Comparison of ENCODE assay signal across 8 cellular contexts in genomic region chr16:84504420-84505248, GRCh38. TPM values are rescaled to one million over a fixed set of nuclear protein-coding genes. Genes with fewer than 3 reads are reported as not detected.
DNase-seq lines count a peak whose midpoint lies in the region; ATAC-seq, FAIRE-seq and TF ChIP-seq lines count a peak whose summit lies in the region.

Gene MEAK7 (minus strand): TSS chr16:84504659. CDS start chr16:84498086, 6,573 bp downstream.

- POLR2A ChIA-PET in H1 (lab: Charles Lee; ENCODE audit: partially characterized antibody) = interaction anchor here (0.6 to 1.0 kb wide), 3 partner anchors 10 to 221 kb away, joined by 3 to 4 read pairs (median 4); no protein-coding TSS in a partner anchor

- peak within 1 kb of the TSS; percentile 44; the same call in 1 of the 2 replicates for H3K27ac ChIP-seq in H1 (ENCODE audit: low read depth, low read length)
- H3K27ac ChIP-seq in mesenchymal stem cell (ENCODE audit: low read length, poor library complexity, severe bottlenecking) = peak within 1 kb of the TSS; percentile 52

- no peaks in the 10 kb centered on the region for H3K79me1 ChIP-seq in H1 (ENCODE audit: low read depth, low read length)
- H3K79me1 ChIP-seq in mesenchymal stem cell (replicated peaks; ENCODE audit: low read length, poor library complexity, severe bottlenecking) = peaks cover 22% of the 10 kb centered on the region

- H4K8ac ChIP-seq in H1 (ENCODE audit: extremely low read depth, insufficient read depth, low read length) (peak within 1 kb of the TSS; percentile 81), mesenchymal stem cell (ENCODE audit: low read length) (peak within 1 kb of the TSS; percentile 90)

- H3K9ac ChIP-seq in H1 (replicated peaks in 1 of 4; ENCODE audit: extremely low read depth in 1 of 4, low read depth in 3 of 4, low read length in 3 of 4) (peak within 1 kb of the TSS in 2 of 4 experiments; percentile 24 to 36; a peak in 3 of 7 replicates), mesenchymal stem cell (ENCODE audit: low read length) (peak within 1 kb of the TSS; percentile 90)

- FAIRE-seq in H1 (lab: Jason Lieb, UNC) = no peak

- H3K79me2 ChIP-seq in H1 (ENCODE audit: control insufficient read depth in 1 of 2, insufficient read depth in 2 of 2, low read length in 2 of 2) = peaks cover 0 to 4% of the 10 kb centered on the region in 2 experiments; a peak in 1 of 4 replicates

- H3K9me3 ChIP-seq in BE2C = no peaks in the 10 kb centered on the region
- H3K9me3 ChIP-seq in H1 (ENCODE audit: insufficient read depth in 2 of 2, low read depth in 1 of 2, low read length in 1 of 2) = no peaks in the 10 kb centered on the region
- no peaks in the 10 kb centered on the region for H3K9me3 ChIP-seq in mesenchymal stem cell (ENCODE audit: control insufficient read depth, low read length)

- H3K27me3 ChIP-seq in BE2C (no peaks in the 10 kb centered on the region), H1 (replicated peaks in 1 of 4; ENCODE audit: control insufficient read depth in 3 of 4, extremely low read depth in 1 of 4, insufficient read depth in 3 of 4, low read length in 3 of 4) (no peaks in the 10 kb centered on the region), mesenchymal stem cell (ENCODE audit: control insufficient read depth in 1 of 2, insufficient read depth in 1 of 2, low read length in 2 of 2) (no peaks in the 10 kb centered on the region)

- TF ChIP-seq POLR2A in H1 (IDR thresholded peaks at IDR 0.05; ENCODE audit: control extremely low read depth in 1 of 2, low read depth in 2 of 2, low read length in 2 of 2) = peak in 1 of 2 experiments; percentile 73; a peak in 2 of 3 replicates

- 0 out of 3 replicates have a peak, but pooled peaks of 1 of the 2 experiments have one; percentile 21 for TF ChIP-seq EP300 in H1 (IDR thresholded peaks at IDR 0.05; ENCODE audit: borderline replicate concordance in 1 of 2, low read depth in 2 of 2, low read length in 2 of 2)

- DNase-seq in BE2C (peak; percentile 99), NOMO-1 treated with DMSO at 0.1 percent for 48 hours (lab: John Stamatoyannopoulos, UW; ENCODE audit: unreplicated experiment) (peak; percentile 95), H1 (ENCODE audit: low read depth in 1 of 2, low spot score in 2 of 2) (peak; percentile 93 to 100), mesenchymal stem cell (peak; percentile 99)
- peak; percentile 93 to 95 (median 95) for DNase-seq in activated CD8-positive, alpha-beta memory T cell treated with anti-CD3 and anti-CD28 coated beads for 48 hours (ENCODE audit: low read depth in 2 of 3, low spot score in 2 of 3)
- DNase-seq in stimulated activated CD8-positive, alpha-beta memory T cell treated with anti-CD3 and anti-CD28 coated beads, Interleukin-12 subunit alpha, Interleukin-12 subunit beta, amount 100 ng/mL, for 4 hours (ENCODE audit: low read depth) = peak; percentile 93

- H2BK120ac ChIP-seq in H1 (replicated peaks; ENCODE audit: low read depth, low read length) = no peak within 1 kb of the TSS
- H2BK120ac ChIP-seq in mesenchymal stem cell (ENCODE audit: low read depth, low read length) = peak within 1 kb of the TSS; percentile 69

- H3K4me1 ChIP-seq in BE2C (no peaks in the 10 kb centered on the region; the same call in 1 of the 2 replicates), H1 (replicated peaks in 1 of 4; ENCODE audit: control insufficient read depth in 3 of 4, insufficient read depth in 4 of 4, low read length in 3 of 4) (peaks cover 0 to 18% (median 13%) of the 10 kb centered on the region in 4 experiments; a peak in 5 of 7 replicates), mesenchymal stem cell (ENCODE audit: control insufficient read depth, insufficient read depth, low read depth, low read length) (peaks cover 36% of the 10 kb centered on the region)

- H2AFZ ChIP-seq in H1 (ENCODE audit: low read length) (peak within 1 kb of the TSS; percentile 67; the same call in 1 of the 2 replicates), mesenchymal stem cell (ENCODE audit: low read depth, low read length) (peak within 1 kb of the TSS; percentile 55)

- H2AK5ac ChIP-seq in H1 (ENCODE audit: low read depth, low read length) = 0 out of 2 replicates have a peak within 1 kb of the TSS, but pooled peaks have one; percentile 86
- peak within 1 kb of the TSS; percentile 14 for H2AK5ac ChIP-seq in mesenchymal stem cell (ENCODE audit: low read length, severe bottlenecking)

- H3K23ac ChIP-seq in H1 (ENCODE audit: insufficient read length) (no peak within 1 kb of the TSS), mesenchymal stem cell (ENCODE audit: low read length in 2 of 2) (peak within 1 kb of the TSS in 1 of 2 experiments; percentile 45)

- WGBS in H1 (ENCODE audit: extremely low coverage in 1 of 2, insufficient coverage in 1 of 2, insufficient read length in 1 of 2, insufficient replicate concordance in 2 of 2, low coverage in 1 of 2, low lambda C conversion rate in 2 of 2, missing lambda C conversion rate in 1 of 2), 2 experiments = 9% methylated on average over 41 of the region's 45 CpGs; no CpG with 5 or more reads in 1 of the 2 experiments
- 8% methylated on average over 42 of the region's 45 CpGs for WGBS in mesenchymal stem cell

- no peak for TF ChIP-seq RAD21 in H1 (IDR thresholded peaks at IDR 0.05 in 1 of 2, conservative IDR thresholded peaks at IDR 0.05 in 1 of 2; ENCODE audit: low read depth in 2 of 2, low read length in 2 of 2)

- H3K36me3 ChIP-seq in BE2C (no peaks in the 10 kb centered on the region), H1 (ENCODE audit: control insufficient read depth in 2 of 4, insufficient read depth in 4 of 4, low read length in 3 of 4) (no peaks in the 10 kb centered on the region), mesenchymal stem cell (ENCODE audit: control insufficient read depth in 1 of 2, insufficient read depth in 2 of 2, low read depth in 1 of 2, low read length in 2 of 2) (peaks cover 18 to 23% of the 10 kb centered on the region in 2 experiments)

- ATAC-seq in GM19043 (IDR thresholded peaks at IDR 0.05; ENCODE audit: low read depth, unreplicated experiment) = peak; percentile 94
- peak; percentile 91 for ATAC-seq in HG03378 (IDR thresholded peaks at IDR 0.05; ENCODE audit: unreplicated experiment)

- TF ChIP-seq CTCF in BE2C (IDR thresholded peaks at IDR 0.05; ENCODE audit: low read depth, low read length) (no peak), H1 (IDR thresholded peaks at IDR 0.05; ENCODE audit: control extremely low read depth in 1 of 3, insufficient read depth in 1 of 3, low read depth in 1 of 3, low read length in 3 of 3) (peak in 2 of 3 experiments; percentile 2 to 9; a peak in 2 of 4 replicates)

- no peaks in the 10 kb centered on the region for H4K20me1 ChIP-seq in H1 (replicated peaks in 1 of 2; ENCODE audit: control insufficient read depth in 1 of 2, insufficient read depth in 2 of 2, low read length in 2 of 2)

- H4K91ac ChIP-seq in H1 (replicated peaks; ENCODE audit: insufficient read length, low read length) (peak within 1 kb of the TSS; percentile 84), mesenchymal stem cell (ENCODE audit: low read length) (peak within 1 kb of the TSS; percentile 90)

- H2BK12ac ChIP-seq in H1 (ENCODE audit: low read depth, low read length) = peak within 1 kb of the TSS; percentile 75
- H2BK12ac ChIP-seq in mesenchymal stem cell (ENCODE audit: low read length in 2 of 2) = peak within 1 kb of the TSS; percentile 6 to 95

- no peak within 1 kb of the TSS for H2BK20ac ChIP-seq in H1 (ENCODE audit: low read length)

- H3K4me3 ChIP-seq in BE2C (ENCODE audit: low read depth, low read length) (peak within 1 kb of the TSS; percentile 70), H1 (ENCODE audit: extremely low read depth in 1 of 4, insufficient read depth in 2 of 4, low read depth in 3 of 4, low read length in 4 of 4) (peak within 1 kb of the TSS; percentile 65 to 96 (median 93)), mesenchymal stem cell (ENCODE audit: insufficient read depth in 1 of 2, low read depth in 1 of 2, low read length in 2 of 2) (peak within 1 kb of the TSS; percentile 91 to 93)

- H3K4ac ChIP-seq in H1 (replicated peaks; ENCODE audit: insufficient read length, low read depth, low read length) = peak within 1 kb of the TSS; percentile 1
- H3K4ac ChIP-seq in mesenchymal stem cell (ENCODE audit: low read depth in 1 of 2, low read length in 2 of 2) = peak within 1 kb of the TSS; percentile 27 to 80

- H4K5ac ChIP-seq in H1 (ENCODE audit: insufficient read length, low read depth, low read length) = peak within 1 kb of the TSS; percentile 81

- CTCF ChIA-PET in H1 (lab: Charles Lee; ENCODE audit: partially characterized antibody) = interaction anchor here (1.0 to 9.7 kb wide), 22 partner anchors 10 to 468 kb away, joined by 3 to 64 read pairs (median 6); no protein-coding TSS in a partner anchor

- H3K56ac ChIP-seq in H1 (replicated peaks; ENCODE audit: insufficient read length, low read depth, low read length) = peak within 1 kb of the TSS; percentile 91

- H3K18ac ChIP-seq in H1 (ENCODE audit: extremely low read depth, low read length) (peak within 1 kb of the TSS; percentile 95), mesenchymal stem cell (ENCODE audit: low read depth in 1 of 2, low read length in 2 of 2) (peak within 1 kb of the TSS; percentile 81 to 93)

- H3K4me2 ChIP-seq in H1 (ENCODE audit: insufficient read depth in 1 of 2, low read depth in 2 of 2, low read length in 2 of 2) (peak within 1 kb of the TSS; percentile 88 to 90), mesenchymal stem cell (ENCODE audit: low read length, poor library complexity, severe bottlenecking) (peak within 1 kb of the TSS; percentile 71)

- H3K14ac ChIP-seq in H1 (ENCODE audit: insufficient read length) (no peak within 1 kb of the TSS), mesenchymal stem cell (ENCODE audit: low read length in 2 of 2) (peak within 1 kb of the TSS in 1 of 2 experiments; percentile 93)

- H2BK15ac ChIP-seq in H1 (ENCODE audit: low read length) = peak within 1 kb of the TSS; percentile 88; the same call in 1 of the 2 replicates
- H2BK15ac ChIP-seq in mesenchymal stem cell (ENCODE audit: low read depth, poor library complexity, severe bottlenecking) = peak within 1 kb of the TSS; percentile 93

- peak within 1 kb of the TSS; percentile 40 for H2BK5ac ChIP-seq in H1 (ENCODE audit: low read depth, low read length)
- H2BK5ac ChIP-seq in mesenchymal stem cell (ENCODE audit: low read depth, low read length, poor library complexity, severe bottlenecking) = peak within 1 kb of the TSS; percentile 87

- H3K23me2 ChIP-seq in H1 (ENCODE audit: low read depth, low read length) = peaks cover 9% of the 10 kb centered on the region; the same call in 1 of the 2 replicates

RNA-seq across cellular contexts. Expression of gene MEAK7, which starts in this region (rescaled TPM):
- 4.6 TPM for polyA plus RNA-seq in BE2C (2012; ENCODE audit: insufficient read depth, insufficient read length, low read depth)
- 19.0 and 19.6 TPM in 2 replicates for total RNA-seq in H1 (2021; fragmentation: NEBNext Ultra II Directional; extraction: Animal tissue kit (Norgen Biotek cat#: 25700))
- 9.6 and 13.6 TPM in 2 replicates for polyA plus RNA-seq in H1 (2011; rRNA removed)
- 14.1 TPM for polyA plus RNA-seq in H1 (2011; cell fraction: cytosol; rRNA removed)
- polyA plus RNA-seq in H1 (2011; cell fraction: nucleus; rRNA removed) = 14.5 TPM
- 12.3 to 15.0 TPM (median 12.8 TPM) in 4 replicates for polyA plus RNA-seq in H1 (2012, experiment 1 of 2)
- polyA plus RNA-seq in H1 (2012, experiment 2 of 2) = 6.5 TPM
- polyA plus RNA-seq in H1 (2013, experiment 1 of 2) = 6.0 TPM
- polyA plus RNA-seq in H1 (2013, experiment 2 of 2) = 5.3 TPM
- 15.7 and 18.2 TPM in 2 replicates for polyA minus RNA-seq in H1 (2011; rRNA and poly(A)+ RNA removed)
- 18.6 TPM for polyA minus RNA-seq in H1 (2011; cell fraction: cytosol; rRNA and poly(A)+ RNA removed)
- 16.5 TPM for polyA minus RNA-seq in H1 (2011; cell fraction: nucleus; rRNA and poly(A)+ RNA removed)
- 13.8 TPM for polyA plus RNA-seq in mesenchymal stem cell (2013, experiment 1 of 2)
- polyA plus RNA-seq in mesenchymal stem cell (2013, experiment 2 of 2) = 14.8 TPM

Comparison
In these comparisons a context has a peak if more than half of its experiments do, and no peak if none do; other contexts are left out.
1. Peak in every context shown above with its lines: DNase-seq, ATAC-seq, H3K4me3 ChIP-seq and H3K27ac ChIP-seq.